ENCODE assay signal across 1 cellular context in the genomic region with DNA sequence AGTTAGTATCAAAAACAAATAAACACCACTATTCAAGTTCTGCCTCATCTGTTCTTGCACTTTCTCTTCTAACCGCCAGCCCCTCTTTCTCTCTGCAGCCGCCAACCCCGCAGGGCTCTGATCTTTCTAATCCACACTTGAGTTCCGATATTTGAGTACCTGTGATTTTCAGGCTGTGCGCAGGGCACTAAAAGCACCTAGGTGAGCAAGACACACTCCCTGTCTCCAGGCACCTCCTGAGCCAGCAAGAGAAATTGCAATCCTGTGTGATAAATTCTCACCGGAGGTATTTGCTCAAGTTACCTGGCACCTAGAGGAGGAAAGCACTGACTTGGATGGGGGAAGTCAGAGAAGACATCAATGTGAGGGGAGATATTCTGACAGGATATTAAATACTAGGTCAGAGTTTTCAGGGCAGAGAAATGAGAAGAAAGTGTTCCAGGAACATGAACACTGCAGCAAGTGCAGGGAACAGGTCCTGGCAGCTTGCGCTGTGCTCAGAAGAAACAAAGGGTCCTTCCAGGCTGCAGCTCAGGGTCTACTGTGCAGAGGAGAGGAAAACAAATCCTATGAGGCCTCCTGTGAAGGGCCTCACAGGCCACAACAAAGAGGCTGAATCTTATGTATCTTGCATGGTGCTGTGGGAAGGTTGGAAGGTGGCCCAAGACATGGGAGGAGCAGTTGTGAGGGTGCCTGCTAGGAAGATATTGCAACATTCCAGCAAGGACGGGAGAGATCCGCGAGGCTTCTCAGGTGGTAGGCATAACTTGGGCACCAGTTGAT.
TF ChIP-seq lines count a peak whose summit lies in the region.

No MANE protein-coding gene starts in this region.

TF ChIP-seq in HEK293T, 16 proteins besides CTCF, POLR2A, EP300 and RAD21 (continued from another document):
- TF ChIP-seq LEF1 (IDR thresholded peaks at IDR 0.05; ENCODE audit: borderline replicate concordance) (no peak), ARNT (IDR thresholded peaks at IDR 0.05) (no peak), FOXM1 (IDR thresholded peaks at IDR 0.05; ENCODE audit: borderline replicate concordance) (no peak), FOXA1 (IDR thresholded peaks at IDR 0.05) (no peak), NFRKB (IDR thresholded peaks at IDR 0.05) (no peak), SP1 (IDR thresholded peaks at IDR 0.05) (no peak), SUZ12 (IDR thresholded peaks at IDR 0.05) (no peak)
